10 cellular contexts compared by ENCODE assay signal in the genomic region with DNA sequence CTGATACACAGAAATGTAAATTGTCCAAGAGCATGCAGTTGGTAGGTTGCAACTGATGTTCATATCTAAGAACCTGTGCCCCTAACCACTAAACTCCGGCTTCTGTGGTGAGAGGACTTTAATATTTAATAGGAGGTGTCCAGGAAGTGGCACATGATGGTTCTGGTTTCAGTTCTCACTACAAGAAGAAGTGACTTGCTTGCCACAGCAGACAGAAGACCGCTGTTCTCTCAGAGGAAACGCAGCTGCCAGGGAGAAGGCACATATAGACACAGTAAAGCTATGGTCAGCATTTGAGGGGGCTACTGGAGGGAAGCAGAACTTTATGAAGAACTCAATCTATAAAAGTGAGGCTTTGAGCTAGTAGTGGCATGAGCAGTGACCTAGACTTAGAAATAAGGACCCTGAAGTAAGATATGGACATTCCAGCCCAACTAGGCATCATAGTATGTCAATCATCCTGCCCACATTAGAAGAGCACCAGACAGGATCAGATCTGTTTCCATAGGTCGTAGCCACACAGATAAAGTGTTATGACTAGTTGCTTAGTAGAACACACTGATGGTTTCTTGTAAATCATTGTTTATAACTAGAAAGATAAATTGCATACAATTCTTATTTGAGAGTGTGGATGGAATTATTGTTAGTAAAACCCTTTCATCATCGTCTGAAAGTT. TPM values are rescaled to one million over a fixed set of nuclear protein-coding genes. Genes with fewer than 3 reads are reported as not detected.
DNase-seq lines count a peak whose midpoint lies in the region; ATAC-seq, FAIRE-seq and TF ChIP-seq lines count a peak whose summit lies in the region.
"Had no signal": no experiment of that assay in that cellular context is flagged by ENCODE, and none has a peak within 500 bp of the region (broad histone marks: within the 10 kb centered on the region; RNA-seq: fewer than 3 reads in every experiment).

No MANE protein-coding gene starts in this region.

- RAD21 ChIA-PET in GM12878 (lab: Charles Lee; ENCODE audit: unreplicated experiment), result no interaction called here

- H2AFZ ChIP-seq in GM12878 (ENCODE audit: control insufficient read depth, low read depth, low read length) (no peak overlapping the region), mesenchymal stem cell (ENCODE audit: low read depth, low read length) (no peak overlapping the region)

- H3K9ac ChIP-seq in GM12878 (ENCODE audit: control insufficient read depth, insufficient read depth, low read length) (no peak overlapping the region), mesenchymal stem cell (ENCODE audit: low read length) (no peak overlapping the region)

- TF ChIP-seq EP300 in GM12878 (IDR thresholded peaks at IDR 0.05; ENCODE audit: borderline replicate concordance in 1 of 2, control insufficient read depth in 1 of 2, low read depth in 2 of 2, low read length in 2 of 2), result no peak

- ATAC-seq in GM21367 (IDR thresholded peaks at IDR 0.05; ENCODE audit: unreplicated experiment), result peak; percentile 74
- peak; percentile 96 for ATAC-seq in HG03432 (IDR thresholded peaks at IDR 0.05; ENCODE audit: unreplicated experiment)
- ATAC-seq in GM12878, result peak; percentile 83

- POLR2A ChIA-PET in GM12878 (lab: Charles Lee), result no interaction called here

- intact Hi-C loops in CD14-positive monocyte (cut with micrococcal nuclease) (loop anchor here in 1 of 2 donors (10.0 kb wide), 2 partner anchors 46 to 84 kb away; no protein-coding TSS in a partner anchor), GM12878 (cut with micrococcal nuclease; ENCODE audit: unreplicated experiment) (no loop called here)

- TF ChIP-seq RAD21 in GM12878 (IDR thresholded peaks at IDR 0.05; ENCODE audit: insufficient read depth, low read depth, low read length), result no peak

- H4K8ac ChIP-seq in mesenchymal stem cell (ENCODE audit: low read length), result no peak overlapping the region

- peak overlapping the region; percentile 31 to 75 for H3K4me3 Mint-ChIP-seq in CD14-positive monocyte
- H3K4me3 Mint-ChIP-seq in endothelial cell (ENCODE audit: unreplicated experiment), result no peak overlapping the region
- H3K4me3 Mint-ChIP-seq: activated T-cell treated with anti-CD3 and anti-CD28 coated beads, Interleukin-2, amount 50 U/mL, for 4 hours had no signal

- H3K27me3 ChIP-seq in GM12878 (replicated peaks in 1 of 2; ENCODE audit: control insufficient read depth in 2 of 2, insufficient read depth in 2 of 2, low read length in 1 of 2) (no peaks in the 10 kb centered on the region), mesenchymal stem cell (ENCODE audit: control insufficient read depth in 1 of 2, insufficient read depth in 1 of 2, low read length in 2 of 2) (no peaks in the 10 kb centered on the region)

- no peak overlapping the region for H4K91ac ChIP-seq in mesenchymal stem cell (ENCODE audit: low read length)

- no peaks in the 10 kb centered on the region for H3K9me3 ChIP-seq in GM12878 (replicated peaks; ENCODE audit: control insufficient read depth, insufficient read depth, low read length)
- no peaks in the 10 kb centered on the region for H3K9me3 ChIP-seq in mesenchymal stem cell (ENCODE audit: control insufficient read depth, low read length)

- H3K9me3 Mint-ChIP-seq in CD14-positive monocyte, result peaks cover 0 to 1% (median 0%) of the 10 kb centered on the region in 7 donors
- no peaks in the 10 kb centered on the region for H3K9me3 Mint-ChIP-seq in endothelial cell (ENCODE audit: unreplicated experiment)
- H3K9me3 Mint-ChIP-seq: activated T-cell treated with anti-CD3 and anti-CD28 coated beads, Interleukin-2, amount 50 U/mL, for 4 hours had no signal

- H4K20me1 ChIP-seq in GM12878 (ENCODE audit: control insufficient read depth, insufficient read depth), result no peaks in the 10 kb centered on the region

- peak overlapping the region; percentile 64 to 91 (median 85) for H3K27ac Mint-ChIP-seq in CD14-positive monocyte
- no peak overlapping the region for H3K27ac Mint-ChIP-seq in endothelial cell (ENCODE audit: unreplicated experiment)

- no peak overlapping the region for H2BK120ac ChIP-seq in mesenchymal stem cell (ENCODE audit: low read depth, low read length)

- H3K79me1 ChIP-seq in mesenchymal stem cell (replicated peaks; ENCODE audit: low read length, poor library complexity, severe bottlenecking), result no peaks in the 10 kb centered on the region

- TF ChIP-seq CTCF in CD14-positive monocyte (IDR thresholded peaks at IDR 0.05), result no peak
- no peak for TF ChIP-seq CTCF in GM12878 (IDR thresholded peaks at IDR 0.05 in 2 of 3, conservative IDR thresholded peaks at IDR 0.05 in 1 of 3; ENCODE audit: control insufficient read depth in 2 of 3, extremely low read depth in 1 of 3, insufficient read depth in 1 of 3, low read depth in 3 of 3, low read length in 3 of 3)
- TF ChIP-seq CTCF in endothelial cell (IDR thresholded peaks at IDR 0.05; ENCODE audit: unreplicated experiment), result no peak

- H3K4me3 ChIP-seq in GM12878 (no peak overlapping the region), mesenchymal stem cell (ENCODE audit: insufficient read depth in 1 of 2, low read depth in 1 of 2, low read length in 2 of 2) (no peak overlapping the region)

- WGBS in GM12878 (ENCODE audit: insufficient coverage, insufficient replicate concordance, low lambda C conversion rate, missing lambda C conversion rate), result 7% methylated on average over 5 of the region's 5 CpGs
- 92% methylated on average over 4 of the region's 5 CpGs for WGBS in mesenchymal stem cell

- H2BK12ac ChIP-seq in mesenchymal stem cell (ENCODE audit: low read length in 2 of 2), result no peak overlapping the region

- H3K36me3 Mint-ChIP-seq in CD14-positive monocyte (peaks cover 6 to 7% of the 10 kb centered on the region in 2 donors), endothelial cell (ENCODE audit: low read depth, unreplicated experiment) (no peaks in the 10 kb centered on the region)

- SMC1A ChIA-PET in GM12878 (lab: Charles Lee; ENCODE audit: uncharacterized antibody, unreplicated experiment), result interaction anchor here (1.3 to 1.4 kb wide), 2 partner anchors 8 to 17 kb away, joined by 3 to 5 read pairs; no protein-coding TSS in a partner anchor

- no peak overlapping the region for H3K23ac ChIP-seq in mesenchymal stem cell (ENCODE audit: low read length in 2 of 2)

- peaks cover 37% of the 10 kb centered on the region for H3K4me1 Mint-ChIP-seq in CD14-positive monocyte
- H3K4me1 Mint-ChIP-seq in endothelial cell (ENCODE audit: unreplicated experiment), result no peaks in the 10 kb centered on the region

- H2BK15ac ChIP-seq in mesenchymal stem cell (ENCODE audit: low read depth, poor library complexity, severe bottlenecking), result no peak overlapping the region

- no peaks in the 10 kb centered on the region for H3K4me1 ChIP-seq in GM12878 (ENCODE audit: control insufficient read depth, insufficient read depth, low read length)
- no peaks in the 10 kb centered on the region for H3K4me1 ChIP-seq in mesenchymal stem cell (ENCODE audit: control insufficient read depth, insufficient read depth, low read depth, low read length)

- no peak overlapping the region for H3K4me2 ChIP-seq in GM12878 (ENCODE audit: control insufficient read depth, insufficient read depth)
- no peak overlapping the region for H3K4me2 ChIP-seq in mesenchymal stem cell (ENCODE audit: low read length, poor library complexity, severe bottlenecking)

- TF ChIP-seq POLR2A in GM12878 (IDR thresholded peaks at IDR 0.05; ENCODE audit: low read depth, low read length), result no peak

- no peak overlapping the region for H3K18ac ChIP-seq in mesenchymal stem cell (ENCODE audit: low read depth in 1 of 2, low read length in 2 of 2)

- CTCF ChIA-PET in GM12878 (lab: Yijun Ruan, JAX), result no interaction called here

- no peak overlapping the region for H3K27ac ChIP-seq in GM12878 (ENCODE audit: control insufficient read depth, insufficient read depth)
- H3K27ac ChIP-seq in mesenchymal stem cell (ENCODE audit: low read length, poor library complexity, severe bottlenecking), result no peak overlapping the region

- H3K36me3 ChIP-seq in GM12878 (ENCODE audit: control insufficient read depth in 2 of 2, insufficient read depth in 2 of 2, low read length in 1 of 2) (no peaks in the 10 kb centered on the region), mesenchymal stem cell (ENCODE audit: control insufficient read depth in 1 of 2, insufficient read depth in 2 of 2, low read depth in 1 of 2, low read length in 2 of 2) (no peaks in the 10 kb centered on the region)

- no peak for FAIRE-seq in GM12878 (lab: Jason Lieb, UNC)
- FAIRE-seq: endothelial cell of umbilical vein had no signal

- in situ Hi-C loops in GM12878 (cut with MboI), result no loop called here

- H3K4ac ChIP-seq in mesenchymal stem cell (ENCODE audit: low read depth in 1 of 2, low read length in 2 of 2), result no peak overlapping the region

- DNase-seq in CD14-positive monocyte (ENCODE audit: low spot score) (peak; percentile 55), GM12878 (ENCODE audit: low read depth, low spot score) (peak; percentile 9), mesenchymal stem cell (no peak), endothelial cell (ENCODE audit: low spot score) (no peak)
- DNase-seq in stimulated activated CD4-positive, alpha-beta T cell treated with anti-CD3 and anti-CD28 coated beads, Interleukin-4, amount 100 ng/mL, for 4 hours, result no peak
- no peak for DNase-seq in stimulated activated CD4-positive, alpha-beta T cell treated with anti-CD3 and anti-CD28 coated beads, Interleukin-15, amount 100 ng/mL, for 24 hours
- DNase-seq: activated T-cell treated with anti-CD3 and anti-CD28 coated beads, Interleukin-2, amount 50 U/mL, for 4 hours had no signal

- no peak overlapping the region for H2AK5ac ChIP-seq in mesenchymal stem cell (ENCODE audit: low read length, severe bottlenecking)

- no peak overlapping the region for H3K14ac ChIP-seq in mesenchymal stem cell (ENCODE audit: low read length in 2 of 2)

- no TSS peak for BruUV-seq in GM12878 (replicated peaks; lab: Mats Ljungman, UMichigan)

- H2BK5ac ChIP-seq in mesenchymal stem cell (ENCODE audit: low read depth, low read length, poor library complexity, severe bottlenecking), result no peak overlapping the region

- no peaks in the 10 kb centered on the region for H3K79me2 ChIP-seq in GM12878 (ENCODE audit: control insufficient read depth, insufficient read depth, low read length)

- H3K27me3 Mint-ChIP-seq in CD14-positive monocyte (ENCODE audit: low read depth in 3 of 3), result peaks cover 0 to 5% (median 2%) of the 10 kb centered on the region in 3 donors
- peaks cover 4% of the 10 kb centered on the region for H3K27me3 Mint-ChIP-seq in endothelial cell (ENCODE audit: unreplicated experiment)

RNA-seq across cellular contexts. Expression of a gene that starts 36.4 kb away (rescaled TPM):
- 1 to 10 TPM in 1 of 2 donors, under 1 TPM in 1; 0.98 to 3.0 TPM for polyA plus RNA-seq in CD14-positive monocyte
- not detected in 2 replicates for total RNA-seq in GM12878 (2013; cell fraction: nucleolus; rRNA removed)
- total RNA-seq in GM12878 (2014; rRNA removed), result not detected in 2 replicates
- total RNA-seq in GM12878 (2014; rRNA removed; fragmentation: Illumina TruSeq; extraction: Trizol), result not detected in 2 replicates
- total RNA-seq in GM12878 (2021), result 0.23 and 0.53 TPM in 2 replicates
- polyA plus RNA-seq in GM12878 (2011; ENCODE audit: low read depth), result not detected
- polyA plus RNA-seq in GM12878 (2011; rRNA removed), result not detected in 2 replicates
- polyA plus RNA-seq in GM12878 (2011; cell fraction: cytosol; rRNA removed), result not detected in 2 replicates
- not detected in 2 replicates for polyA plus RNA-seq in GM12878 (2011; cell fraction: nucleus; rRNA removed)
- polyA plus RNA-seq in GM12878 (2012), result not detected in 2 replicates
- polyA plus RNA-seq in GM12878 (2014; fragmentation: Illumina TruSeq; extraction: Trizol), result not detected in 2 replicates
- polyA plus RNA-seq in GM12878 (2014; fragmentation: Nextera tagmentation; extraction: Ambion mirVana), result not detected
- not detected in 2 replicates for polyA plus RNA-seq in GM12878 (2014; rRNA removed)
- polyA plus RNA-seq in GM12878 (2016; fragmentation: Nextera tagmentation; extraction: Ambion mirVana), result under 1 TPM; 0.05 to 0.11 TPM
- polyA minus RNA-seq in GM12878 (2011; rRNA and poly(A)+ RNA removed), result not detected in 2 replicates
- 1.4 and 1.6 TPM in 2 replicates for polyA minus RNA-seq in GM12878 (2011; cell fraction: cytosol; rRNA and poly(A)+ RNA removed)
- polyA minus RNA-seq in GM12878 (2011; cell fraction: nucleus; rRNA and poly(A)+ RNA removed), result 0.19 TPM in 1 of 2 replicates, not detected in the other
- 87.8 TPM for polyA plus RNA-seq in mesenchymal stem cell (2013, experiment 1 of 2)
- polyA plus RNA-seq in mesenchymal stem cell (2013, experiment 2 of 2), result 86.6 TPM
- total RNA-seq in endothelial cell (ENCODE audit: unreplicated experiment), result 70.7 TPM

Comparison
In these comparisons a context has a peak if more than half of its experiments do, and no peak if none do; other contexts are left out.
1. DNase-seq: peak in CD14-positive monocyte (single experiment) and GM12878 (single experiment); none in stimulated activated CD4-positive, alpha-beta T cell treated with anti-CD3 and anti-CD28 coated beads, Interleukin-4, amount 100 ng/mL, for 4 hours (0 of 2), mesenchymal stem cell (single experiment), endothelial cell (single experiment) and stimulated activated CD4-positive, alpha-beta T cell treated with anti-CD3 and anti-CD28 coated beads, Interleukin-15, amount 100 ng/mL, for 24 hours (single experiment).
2. RNA of a gene that starts 36.4 kb away (total RNA-seq): 70.7 TPM in endothelial cell (single experiment); 0.23 to 0.53 TPM in GM12878; every median in the first group is over 10 times any median in the second.
3. Peak in every context shown above with its lines, with median percentiles within 50 percentile points of each other: ATAC-seq.